Comparison of ENCODE assay signal across 17 cellular contexts in the genomic region with DNA sequence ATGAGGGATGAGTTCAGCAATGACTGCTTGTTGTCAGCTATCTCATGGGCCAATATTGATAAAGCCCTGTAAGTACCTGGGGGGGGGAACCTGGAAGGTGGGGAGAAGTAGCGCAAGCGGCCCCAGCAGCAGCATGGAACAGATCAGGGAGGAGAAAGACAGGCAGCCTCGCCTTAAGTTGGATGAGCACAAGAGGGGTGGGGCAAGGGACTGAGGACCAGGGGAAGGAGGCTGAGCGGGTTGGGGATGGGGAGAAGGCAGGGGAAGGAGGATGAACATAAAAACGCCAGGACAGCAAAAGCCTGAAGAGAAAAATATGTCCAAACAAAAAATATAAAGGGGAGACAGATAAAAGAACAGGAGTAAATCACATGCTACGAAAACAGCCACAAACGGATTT.
DNase-seq lines count a peak whose midpoint lies in the region; ATAC-seq, FAIRE-seq and TF ChIP-seq lines count a peak whose summit lies in the region.
"Had no signal": no experiment of that assay in that cellular context is flagged by ENCODE, and none has a peak within 500 bp of the region (broad histone marks: within the 10 kb centered on the region; RNA-seq: fewer than 3 reads in every experiment).

No MANE protein-coding gene starts in this region.

- ATAC-seq in thoracic aorta (ENCODE audit: insufficient number of reproducible peaks, low FRiP score, low read depth) (no peak), GM18870 (IDR thresholded peaks at IDR 0.05; ENCODE audit: unreplicated experiment) (no peak)
- ATAC-seq in activated CD8-positive, alpha-beta T cell treated with anti-CD3 and anti-CD28 coated beads, Interleukin-2, amount 10 ng/mL, durations not matched to agents 7 days and 5 days = no peak
- ATAC-seq: activated CD4-positive, CD25-positive, alpha-beta regulatory T cell treated with anti-CD3 and anti-CD28 coated beads, Interleukin-2, amount 50 U/mL, for 24 hours; effector memory CD8-positive, alpha-beta T cell had no signal

- H3K4me1 ChIP-seq in SJCRH30 (peaks cover 38% of the 10 kb centered on the region), thoracic aorta (ENCODE audit: control insufficient read depth in 1 of 2, low read depth in 2 of 2) (peaks cover 6 to 16% of the 10 kb centered on the region in 2 donors)

- CTCF ChIA-PET in activated CD8-positive, alpha-beta T cell treated with anti-CD3 and anti-CD28 coated beads, Interleukin-2, amount 10 ng/mL, durations not matched to agents 7 days and 5 days (lab: Charles Lee) = no interaction called here

- H3K4me1 Mint-ChIP-seq in nephron progenitor cell (peaks cover 34% of the 10 kb centered on the region), chondrocyte (ENCODE audit: low read depth) (peaks cover 26% of the 10 kb centered on the region)
- no peaks in the 10 kb centered on the region for H3K4me1 Mint-ChIP-seq in activated CD8-positive, alpha-beta T cell treated with anti-CD3 and anti-CD28 coated beads, Interleukin-2, amount 10 ng/mL, durations not matched to agents 7 days and 5 days (ENCODE audit: low read depth)

- POLR2A ChIA-PET in activated CD8-positive, alpha-beta T cell treated with anti-CD3 and anti-CD28 coated beads, Interleukin-2, amount 10 ng/mL, durations not matched to agents 7 days and 5 days (lab: Charles Lee) = no interaction called here

- TF ChIP-seq CTCF in dorsolateral prefrontal cortex (IDR thresholded peaks at IDR 0.05 in 54 of 56, conservative IDR thresholded peaks at IDR 0.05 in 2 of 56; ENCODE audit: low read depth in 1 of 56, partially characterized antibody in 56 of 56) (no peak), nephron progenitor cell (IDR thresholded peaks at IDR 0.05) (no peak), thoracic aorta (IDR thresholded peaks at IDR 0.05) (no peak), chondrocyte (IDR thresholded peaks at IDR 0.05) (no peak)

- H3K27ac ChIP-seq in SJCRH30 (peak overlapping the region; percentile 82), dorsolateral prefrontal cortex (peak overlapping the region in 32 of 59 donors; percentile 4 to 75 (median 43)), thoracic aorta (no peak overlapping the region)

- H3K36me3 ChIP-seq in SJCRH30 = no peaks in the 10 kb centered on the region
- no peaks in the 10 kb centered on the region for H3K36me3 ChIP-seq in thoracic aorta

- no peaks in the 10 kb centered on the region for H3K9me3 ChIP-seq in SJCRH30 (replicated peaks)
- no peaks in the 10 kb centered on the region for H3K9me3 ChIP-seq in thoracic aorta

- no peaks in the 10 kb centered on the region for H3K27me3 ChIP-seq in SJCRH30
- H3K27me3 ChIP-seq in dorsolateral prefrontal cortex = no peaks in the 10 kb centered on the region
- H3K27me3 ChIP-seq in thoracic aorta (replicated peaks; ENCODE audit: insufficient read depth) = no peaks in the 10 kb centered on the region

- intact Hi-C loops in dorsolateral prefrontal cortex (cut with DNase I) = no loop called here

- peaks cover 5% of the 10 kb centered on the region for H3K27me3 Mint-ChIP-seq in nephron progenitor cell (ENCODE audit: low read depth, poor library complexity)
- no peaks in the 10 kb centered on the region for H3K27me3 Mint-ChIP-seq in activated CD8-positive, alpha-beta T cell treated with anti-CD3 and anti-CD28 coated beads, Interleukin-2, amount 10 ng/mL, durations not matched to agents 7 days and 5 days (ENCODE audit: low read depth)
- no peaks in the 10 kb centered on the region for H3K27me3 Mint-ChIP-seq in chondrocyte (ENCODE audit: low read depth)
- H3K27me3 Mint-ChIP-seq: effector memory CD8-positive, alpha-beta T cell had no signal

- H3K4me3 Mint-ChIP-seq in nephron progenitor cell (peak overlapping the region; percentile 7), chondrocyte (ENCODE audit: unreplicated experiment) (no peak overlapping the region)
- no peak overlapping the region for H3K4me3 Mint-ChIP-seq in activated CD8-positive, alpha-beta T cell treated with anti-CD3 and anti-CD28 coated beads, Interleukin-2, amount 10 ng/mL, durations not matched to agents 7 days and 5 days
- H3K4me3 Mint-ChIP-seq: effector memory CD8-positive, alpha-beta T cell had no signal

- DNase-seq in SJCRH30 (no peak), dorsolateral prefrontal cortex (no peak), nephron progenitor cell (no peak), thoracic aorta (ENCODE audit: low spot score) (no peak), chondrocyte (ENCODE audit: low spot score) (no peak), frontal cortex (ENCODE audit: low spot score in 2 of 2) (no peak)
- DNase-seq in activated CD8-positive, alpha-beta T cell treated with anti-CD3 and anti-CD28 coated beads, Interleukin-2, amount 10 ng/mL, durations not matched to agents 7 days and 5 days = no peak
- DNase-seq: effector memory CD8-positive, alpha-beta T cell; GDM1; NCI-H2107; occipital lobe; stimulated activated CD4-positive, alpha-beta T cell treated with anti-CD3 and anti-CD28 coated beads, Interleukin-12 subunit alpha, Interleukin-12 subunit beta, amount 100 ng/mL, for 4 hours; stimulated activated naive CD4-positive, alpha-beta T cell treated with Interleukin-2 at 50 U/mL for 16 hours had no signal

- H3K9me3 Mint-ChIP-seq in nephron progenitor cell = no peaks in the 10 kb centered on the region
- H3K9me3 Mint-ChIP-seq in activated CD8-positive, alpha-beta T cell treated with anti-CD3 and anti-CD28 coated beads, Interleukin-2, amount 10 ng/mL, durations not matched to agents 7 days and 5 days (ENCODE audit: insufficient read depth) = no peaks in the 10 kb centered on the region
- no peaks in the 10 kb centered on the region for H3K9me3 Mint-ChIP-seq in chondrocyte (ENCODE audit: low read depth)
- H3K9me3 Mint-ChIP-seq: effector memory CD8-positive, alpha-beta T cell had no signal

- H3K36me3 Mint-ChIP-seq in nephron progenitor cell (ENCODE audit: low read depth) (no peaks in the 10 kb centered on the region), chondrocyte (ENCODE audit: low read depth) (no peaks in the 10 kb centered on the region)
- no peaks in the 10 kb centered on the region for H3K36me3 Mint-ChIP-seq in activated CD8-positive, alpha-beta T cell treated with anti-CD3 and anti-CD28 coated beads, Interleukin-2, amount 10 ng/mL, durations not matched to agents 7 days and 5 days (ENCODE audit: low read depth)

- no peak for FAIRE-seq in frontal cortex (lab: Jason Lieb, UNC)
- FAIRE-seq: GM12892 had no signal

- H3K4me3 ChIP-seq in SJCRH30 = peak overlapping the region; percentile 35; the same call in 1 of the 2 replicates
- peak overlapping the region in 4 of 59 donors; percentile 4 to 35 (median 14) for H3K4me3 ChIP-seq in dorsolateral prefrontal cortex
- H3K4me3 ChIP-seq in thoracic aorta = peak overlapping the region; percentile 20
- H3K4me3 ChIP-seq: lung had no signal

- H3K27ac Mint-ChIP-seq in nephron progenitor cell (no peak overlapping the region), chondrocyte (ENCODE audit: unreplicated experiment) (no peak overlapping the region)
- H3K27ac Mint-ChIP-seq in activated CD8-positive, alpha-beta T cell treated with anti-CD3 and anti-CD28 coated beads, Interleukin-2, amount 10 ng/mL, durations not matched to agents 7 days and 5 days = no peak overlapping the region
- H3K27ac Mint-ChIP-seq: effector memory CD8-positive, alpha-beta T cell had no signal

Comparison
In these comparisons a context has a peak if more than half of its experiments do, and no peak if none do; other contexts are left out.
1. H3K27ac ChIP-seq: peak in SJCRH30 (single experiment) and dorsolateral prefrontal cortex (32 of 59); none in thoracic aorta (0 of 2).